Comparison of ENCODE assay signal across 1 cellular context in genomic region chr12:50411051-50411660, GRCh38.
TF ChIP-seq lines count a peak whose summit lies in the region.

No MANE protein-coding gene starts in this region.

TF ChIP-seq in GM12878, 131 proteins besides CTCF, POLR2A, EP300 and RAD21:
- TF ChIP-seq ZNF274 (IDR thresholded peaks at IDR 0.05; ENCODE audit: insufficient read depth, insufficient read length), result no peak
- TF ChIP-seq NBN (IDR thresholded peaks at IDR 0.05), result no peak
- no peak for TF ChIP-seq MYC (IDR thresholded peaks at IDR 0.05; ENCODE audit: insufficient read depth, insufficient read length, insufficient replicate concordance, low read length, severe bottlenecking)
- no peak for TF ChIP-seq RBBP5 (conservative IDR thresholded peaks at IDR 0.05)
- TF ChIP-seq CBX3 (IDR thresholded peaks at IDR 0.05; ENCODE audit: borderline replicate concordance, low read depth), result no peak
- no peak for TF ChIP-seq RFX5 (IDR thresholded peaks at IDR 0.05; ENCODE audit: low read depth, low read length)
- no peak for TF ChIP-seq SMC3 (IDR thresholded peaks at IDR 0.05; ENCODE audit: borderline replicate concordance, low read length)
- TF ChIP-seq BRCA1 (IDR thresholded peaks at IDR 0.05; ENCODE audit: low read depth, low read length), result no peak
- TF ChIP-seq ETV6 (conservative IDR thresholded peaks at IDR 0.05 in 1 of 2, IDR thresholded peaks at IDR 0.05 in 1 of 2; ENCODE audit: borderline replicate concordance in 1 of 2, low read depth in 1 of 2), result no peak
- TF ChIP-seq CHD2 (IDR thresholded peaks at IDR 0.05; ENCODE audit: borderline replicate concordance, low read depth, low read length), result no peak
- no peak for TF ChIP-seq SMAD5 (IDR thresholded peaks at IDR 0.05; ENCODE audit: low read depth)
- no peak for TF ChIP-seq ATF7 (IDR thresholded peaks at IDR 0.05; ENCODE audit: low read depth)
- no peak for TF ChIP-seq SMARCA5 (IDR thresholded peaks at IDR 0.05)
- no peak for TF ChIP-seq NR2F1 (conservative IDR thresholded peaks at IDR 0.05)
- no peak for TF ChIP-seq SREBF2 (IDR thresholded peaks at IDR 0.05; ENCODE audit: low read length)
- no peak for TF ChIP-seq HDGF (IDR thresholded peaks at IDR 0.05)
- TF ChIP-seq CBFB (IDR thresholded peaks at IDR 0.05; ENCODE audit: low read depth), result no peak
- TF ChIP-seq BHLHE40 (IDR thresholded peaks at IDR 0.05; ENCODE audit: borderline replicate concordance in 1 of 2, low read depth in 2 of 2, low read length in 1 of 2), result no peak
- TF ChIP-seq PRDM15 (CRISPR knock-in tag; IDR thresholded peaks at IDR 0.05), result no peak
- TF ChIP-seq, protein P1, sequence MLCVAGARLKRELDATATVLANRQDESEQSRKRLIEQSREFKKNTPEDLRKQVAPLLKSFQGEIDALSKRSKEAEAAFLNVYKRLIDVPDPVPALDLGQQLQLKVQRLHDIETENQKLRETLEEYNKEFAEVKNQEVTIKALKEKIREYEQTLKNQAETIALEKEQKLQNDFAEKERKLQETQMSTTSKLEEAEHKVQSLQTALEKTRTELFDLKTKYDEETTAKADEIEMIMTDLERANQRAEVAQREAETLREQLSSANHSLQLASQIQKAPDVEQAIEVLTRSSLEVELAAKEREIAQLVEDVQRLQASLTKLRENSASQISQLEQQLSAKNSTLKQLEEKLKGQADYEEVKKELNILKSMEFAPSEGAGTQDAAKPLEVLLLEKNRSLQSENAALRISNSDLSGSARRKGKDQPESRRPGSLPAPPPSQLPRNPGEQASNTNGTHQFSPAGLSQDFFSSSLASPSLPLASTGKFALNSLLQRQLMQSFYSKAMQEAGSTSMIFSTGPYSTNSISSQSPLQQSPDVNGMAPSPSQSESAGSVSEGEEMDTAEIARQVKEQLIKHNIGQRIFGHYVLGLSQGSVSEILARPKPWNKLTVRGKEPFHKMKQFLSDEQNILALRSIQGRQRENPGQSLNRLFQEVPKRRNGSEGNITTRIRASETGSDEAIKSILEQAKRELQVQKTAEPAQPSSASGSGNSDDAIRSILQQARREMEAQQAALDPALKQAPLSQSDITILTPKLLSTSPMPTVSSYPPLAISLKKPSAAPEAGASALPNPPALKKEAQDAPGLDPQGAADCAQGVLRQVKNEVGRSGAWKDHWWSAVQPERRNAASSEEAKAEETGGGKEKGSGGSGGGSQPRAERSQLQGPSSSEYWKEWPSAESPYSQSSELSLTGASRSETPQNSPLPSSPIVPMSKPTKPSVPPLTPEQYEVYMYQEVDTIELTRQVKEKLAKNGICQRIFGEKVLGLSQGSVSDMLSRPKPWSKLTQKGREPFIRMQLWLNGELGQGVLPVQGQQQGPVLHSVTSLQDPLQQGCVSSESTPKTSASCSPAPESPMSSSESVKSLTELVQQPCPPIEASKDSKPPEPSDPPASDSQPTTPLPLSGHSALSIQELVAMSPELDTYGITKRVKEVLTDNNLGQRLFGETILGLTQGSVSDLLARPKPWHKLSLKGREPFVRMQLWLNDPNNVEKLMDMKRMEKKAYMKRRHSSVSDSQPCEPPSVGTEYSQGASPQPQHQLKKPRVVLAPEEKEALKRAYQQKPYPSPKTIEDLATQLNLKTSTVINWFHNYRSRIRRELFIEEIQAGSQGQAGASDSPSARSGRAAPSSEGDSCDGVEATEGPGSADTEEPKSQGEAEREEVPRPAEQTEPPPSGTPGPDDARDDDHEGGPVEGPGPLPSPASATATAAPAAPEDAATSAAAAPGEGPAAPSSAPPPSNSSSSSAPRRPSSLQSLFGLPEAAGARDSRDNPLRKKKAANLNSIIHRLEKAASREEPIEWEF (IDR thresholded peaks at IDR 0.05; ENCODE audit: insufficient replicate concordance, low read depth, low read length), result no peak
